ENCODE assay signal across 9 cellular contexts in the genomic region with DNA sequence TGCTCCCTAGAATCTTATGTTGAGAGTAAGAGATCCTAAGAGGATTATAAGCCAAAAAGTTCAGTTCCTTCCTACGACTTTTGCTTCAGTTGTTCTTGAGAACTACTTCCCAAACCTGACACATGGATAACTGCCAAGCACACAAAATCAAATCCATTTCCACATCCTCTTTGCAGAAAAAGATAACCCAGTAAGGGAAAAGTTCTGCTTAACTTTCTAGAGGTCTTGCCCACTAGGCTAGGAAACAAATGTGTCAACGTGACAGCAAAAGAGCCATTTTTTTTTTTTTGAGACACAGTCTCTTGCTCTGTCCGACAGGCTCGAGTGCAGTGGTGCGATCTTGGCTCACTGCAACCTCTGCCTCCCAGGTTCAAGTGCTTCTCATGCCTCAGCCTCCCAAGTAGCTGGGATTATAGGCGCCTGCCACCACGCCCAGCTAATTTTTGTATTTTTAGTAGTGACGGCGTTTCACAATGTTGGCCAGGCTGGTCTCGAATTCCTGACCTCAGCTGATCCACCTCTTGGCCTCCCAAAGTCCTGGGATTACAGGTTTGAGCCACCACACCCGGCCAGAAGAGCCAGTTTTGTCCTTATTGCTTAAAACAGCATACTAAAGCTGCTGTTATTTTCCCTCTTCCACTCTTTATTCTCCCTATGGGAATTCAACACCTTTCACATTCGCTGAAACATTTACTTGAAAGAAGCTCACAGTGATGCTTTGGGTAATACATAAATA. TPM values are rescaled to one million over a fixed set of nuclear protein-coding genes. Genes with fewer than 3 reads are reported as not detected.
A peak's percentile ranks its signal among the peaks of the same experiment; 100 is the strongest.
DNase-seq lines count a peak whose midpoint lies in the region; ATAC-seq and TF ChIP-seq lines count a peak whose summit lies in the region.
"Had no signal": no experiment of that assay in that cellular context is flagged by ENCODE, and none has a peak within 500 bp of the region (broad histone marks: within the 10 kb centered on the region; RNA-seq: fewer than 3 reads in every experiment).

No MANE protein-coding gene starts in this region.

- H3K27ac Mint-ChIP-seq in activated T-helper 17 cell treated with anti-CD3 and anti-CD28 coated beads, Interleukin-2, amount 50 U/mL, for 72 hours = peak overlapping the region; percentile 43
- peak overlapping the region; percentile 19 for H3K27ac Mint-ChIP-seq in glutamatergic neuron (ENCODE audit: unreplicated experiment)
- H3K27ac Mint-ChIP-seq in progenitor cell of endocrine pancreas = peak overlapping the region; percentile 76

- DNase-seq in EH (ENCODE audit: low read depth) (peak; percentile 16), glutamatergic neuron (no peak), progenitor cell of endocrine pancreas (ENCODE audit: low spot score, unreplicated experiment) (no peak), ureter (ENCODE audit: low spot score) (no peak), A172 (ENCODE audit: low spot score) (no peak), AG20443 (ENCODE audit: low spot score) (no peak)
- DNase-seq: NCI-H2227 treated with DMSO at 0.1 percent for 48 hours had no signal

- peak overlapping the region; percentile 23 for H3K4me3 Mint-ChIP-seq in activated T-helper 17 cell treated with anti-CD3 and anti-CD28 coated beads, Interleukin-2, amount 50 U/mL, for 72 hours
- H3K4me3 Mint-ChIP-seq in glutamatergic neuron (ENCODE audit: unreplicated experiment) = no peak overlapping the region
- no peak overlapping the region for H3K4me3 Mint-ChIP-seq in progenitor cell of endocrine pancreas (ENCODE audit: low read depth)

- H3K4me1 Mint-ChIP-seq in activated T-helper 17 cell treated with anti-CD3 and anti-CD28 coated beads, Interleukin-2, amount 50 U/mL, for 72 hours = peaks cover 45% of the 10 kb centered on the region
- H3K4me1 Mint-ChIP-seq in glutamatergic neuron (ENCODE audit: low read depth, unreplicated experiment) (peaks cover 32% of the 10 kb centered on the region), progenitor cell of endocrine pancreas (ENCODE audit: low read depth) (peaks cover 29% of the 10 kb centered on the region)

- H3K9me3 Mint-ChIP-seq in activated T-helper 17 cell treated with anti-CD3 and anti-CD28 coated beads, Interleukin-2, amount 50 U/mL, for 72 hours = no peaks in the 10 kb centered on the region
- H3K9me3 Mint-ChIP-seq in glutamatergic neuron (ENCODE audit: unreplicated experiment) (no peaks in the 10 kb centered on the region), progenitor cell of endocrine pancreas (ENCODE audit: low read depth) (no peaks in the 10 kb centered on the region)

- ATAC-seq in activated T-helper 17 cell treated with anti-CD3 and anti-CD28 coated beads, Interleukin-2, amount 50 U/mL, for 72 hours (replicated peaks) = no peak
- ATAC-seq in HG03159 (IDR thresholded peaks at IDR 0.05; ENCODE audit: unreplicated experiment) = no peak

- H3K27me3 Mint-ChIP-seq in activated T-helper 17 cell treated with anti-CD3 and anti-CD28 coated beads, Interleukin-2, amount 50 U/mL, for 72 hours = no peaks in the 10 kb centered on the region
- H3K27me3 Mint-ChIP-seq in glutamatergic neuron (ENCODE audit: unreplicated experiment) (no peaks in the 10 kb centered on the region), progenitor cell of endocrine pancreas (no peaks in the 10 kb centered on the region)

- H3K36me3 Mint-ChIP-seq in activated T-helper 17 cell treated with anti-CD3 and anti-CD28 coated beads, Interleukin-2, amount 50 U/mL, for 72 hours (ENCODE audit: low read depth) = peaks cover 78% of the 10 kb centered on the region
- H3K36me3 Mint-ChIP-seq in glutamatergic neuron (ENCODE audit: unreplicated experiment) (no peaks in the 10 kb centered on the region), progenitor cell of endocrine pancreas (ENCODE audit: insufficient read depth) (peaks cover 8% of the 10 kb centered on the region)

- TF ChIP-seq CTCF in glutamatergic neuron (IDR thresholded peaks at IDR 0.05; ENCODE audit: partially characterized antibody, unreplicated experiment) (no peak), progenitor cell of endocrine pancreas (IDR thresholded peaks at IDR 0.05; ENCODE audit: unreplicated experiment) (no peak)

RNA-seq across cellular contexts. Expression of gene CSNK1A1, which starts 24.2 kb away (rescaled TPM):
- total RNA-seq in activated T-helper 17 cell treated with anti-CD3 and anti-CD28 coated beads, Interleukin-2, amount 50 U/mL, for 72 hours = 100 to 1,000 TPM; 167 to 175 TPM
- total RNA-seq in glutamatergic neuron (ENCODE audit: unreplicated experiment) = 289 TPM
- total RNA-seq in progenitor cell of endocrine pancreas = 213 and 219 TPM in 2 replicates
- 381 TPM for total RNA-seq in ureter
- 354 and 416 TPM in 2 replicates for total RNA-seq in A172 (2014; rRNA removed; shearing (Covaris generic))

RNA-seq across cellular contexts. Expression of gene ARHGEF37, which starts 54.3 kb away (rescaled TPM):
- under 1 TPM; 0.06 to 0.64 TPM for total RNA-seq in activated T-helper 17 cell treated with anti-CD3 and anti-CD28 coated beads, Interleukin-2, amount 50 U/mL, for 72 hours
- total RNA-seq in glutamatergic neuron (ENCODE audit: unreplicated experiment) = 1.0 TPM
- total RNA-seq in progenitor cell of endocrine pancreas = 2.4 and 3.3 TPM in 2 replicates
- 11.9 TPM for total RNA-seq in ureter
- 0.69 and 1.6 TPM in 2 replicates for total RNA-seq in A172 (2014; rRNA removed; shearing (Covaris generic))

Comparison
In these comparisons a context has a peak if more than half of its experiments do, and no peak if none do; other contexts are left out.
1. H3K27ac Mint-ChIP-seq: peak in every context shown above with its lines; median percentile 76 in progenitor cell of endocrine pancreas; 43 in activated T-helper 17 cell treated with anti-CD3 and anti-CD28 coated beads, Interleukin-2, amount 50 U/mL, for 72 hours; 19 in glutamatergic neuron.